ENCODE assay signal across 1 cellular context in the genomic region with DNA sequence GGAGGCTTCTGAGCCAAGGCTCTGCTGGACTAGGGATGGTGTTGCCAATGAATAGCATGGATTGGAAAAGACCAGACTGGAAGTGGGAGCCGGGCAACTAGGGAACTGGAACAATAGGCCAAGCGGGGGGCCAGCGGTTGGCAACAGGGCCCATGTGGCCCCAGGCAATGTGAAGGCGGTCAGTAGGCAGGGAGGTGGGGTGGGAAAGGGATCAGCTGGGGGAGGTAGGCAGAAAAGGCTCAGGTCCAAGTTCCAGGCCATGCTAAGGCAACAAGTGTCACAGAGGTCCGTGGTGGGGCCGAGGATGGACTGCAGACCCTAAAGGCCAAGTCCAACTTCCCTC.
TF ChIP-seq lines count a peak whose summit lies in the region.

No MANE protein-coding gene starts in this region.

TF ChIP-seq in endothelial cell of umbilical vein, 7 proteins besides CTCF, POLR2A, EP300 and RAD21:
- TF ChIP-seq EZH2 (IDR thresholded peaks at IDR 0.05; ENCODE audit: borderline replicate concordance, low read depth, low read length, severe bottlenecking) (no peak), POLR2AphosphoS5 (IDR thresholded peaks at IDR 0.05; ENCODE audit: insufficient read depth, low read depth, low read length) (no peak), MYC (IDR thresholded peaks at IDR 0.05; ENCODE audit: low read depth, low read length) (no peak), GATA2 (IDR thresholded peaks at IDR 0.05; ENCODE audit: insufficient read depth, insufficient read length, low read depth, low read length) (no peak)
- TF ChIP-seq, protein P1, sequence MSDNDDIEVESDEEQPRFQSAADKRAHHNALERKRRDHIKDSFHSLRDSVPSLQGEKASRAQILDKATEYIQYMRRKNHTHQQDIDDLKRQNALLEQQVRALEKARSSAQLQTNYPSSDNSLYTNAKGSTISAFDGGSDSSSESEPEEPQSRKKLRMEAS (IDR thresholded peaks at IDR 0.05; ENCODE audit: insufficient read depth, insufficient read length) = no peak
